In genomic region chr6:129481706-129482105, GRCh38 we compare ENCODE assay signal across 23 cellular contexts.
"Had no signal": no experiment of that assay in that cellular context is flagged by ENCODE, and none has a peak within 500 bp of the region (broad histone marks: within the 10 kb centered on the region; RNA-seq: fewer than 3 reads in every experiment).

No MANE protein-coding gene starts in this region.

- ATAC-seq: activated CD4-positive, alpha-beta T cell treated with anti-CD3 and anti-CD28 coated beads for 36 hours; activated CD8-positive, alpha-beta memory T cell treated with anti-CD3 and anti-CD28 coated beads, Interleukin-2, amount 10 ng/mL, durations not matched to agents 7 days and 5 days; activated CD8-positive, alpha-beta T cell treated with anti-CD3 and anti-CD28 coated beads, Interleukin-2, amount 10 ng/mL, durations not matched to agents 7 days and 5 days; activated naive CD8-positive, alpha-beta T cell treated with anti-CD3 and anti-CD28 coated beads, Interleukin-2, amount 50 U/mL, for 24 hours; natural killer cell; right cardiac atrium had no signal

- H3K36me3 ChIP-seq: colonic mucosa had no signal

- FAIRE-seq: urothelium cell line had no signal

- H3K27me3 ChIP-seq: cardiac muscle cell, colonic mucosa, dorsolateral prefrontal cortex had no signal

- H3K4me1 ChIP-seq: colonic mucosa had no signal

- DNase-seq: activated CD4-positive, alpha-beta T cell treated with anti-CD3 and anti-CD28 coated beads for 36 hours; activated CD4-positive, CD25-positive, alpha-beta regulatory T cell; activated CD8-positive, alpha-beta memory T cell treated with anti-CD3 and anti-CD28 coated beads, Interleukin-2, amount 10 ng/mL, durations not matched to agents 7 days and 5 days; activated CD8-positive, alpha-beta T cell treated with anti-CD3 and anti-CD28 coated beads, Interleukin-2, amount 10 ng/mL, durations not matched to agents 7 days and 5 days; activated naive CD8-positive, alpha-beta T cell treated with anti-CD3 and anti-CD28 coated beads, Interleukin-2, amount 50 U/mL, for 24 hours; activated T-cell treated with anti-CD3 and anti-CD28 coated beads, Interleukin-2, amount 50 U/mL, for 48 hours; cerebellar nuclear complex; colonic mucosa; dorsolateral prefrontal cortex; effector memory CD4-positive, alpha-beta T cell; head of caudate nucleus; hypothalamus; immature natural killer cell; midbrain; natural killer cell; posterior cingulate gyrus; right cardiac atrium; stimulated activated CD4-positive, alpha-beta T cell treated with anti-CD3 and anti-CD28 coated beads, Interleukin-2, amount 100 ng/mL, for 48 hours; T-helper 1 cell; trophoblast cell had no signal

- H3K4me3 ChIP-seq: cardiac muscle cell, colonic mucosa, dorsolateral prefrontal cortex, thoracic aorta had no signal

- H3K27ac ChIP-seq: cardiac muscle cell, colonic mucosa, thoracic aorta had no signal

- H3K9me3 ChIP-seq: colonic mucosa, thoracic aorta had no signal
